ENCODE assay signal across 9 cellular contexts in genomic region chr6:157527471-157527907, GRCh38.
DNase-seq lines count a peak whose midpoint lies in the region; ATAC-seq and TF ChIP-seq lines count a peak whose summit lies in the region.
"Had no signal": no experiment of that assay in that cellular context is flagged by ENCODE, and none has a peak within 500 bp of the region (broad histone marks: within the 10 kb centered on the region; RNA-seq: fewer than 3 reads in every experiment).

No MANE protein-coding gene starts in this region.

- BruUV-seq in PC-3 (replicated peaks; lab: Mats Ljungman, UMichigan): no TSS peak

- no peak overlapping the region for H3K4me3 ChIP-seq in adrenal gland
- H3K4me3 ChIP-seq in PC-3 (ENCODE audit: low read length): no peak overlapping the region
- H3K4me3 ChIP-seq in hepatocyte: no peak overlapping the region

- H3K27me3 ChIP-seq in adrenal gland: no peaks in the 10 kb centered on the region
- H3K27me3 ChIP-seq in PC-3 (ENCODE audit: low read length): no peaks in the 10 kb centered on the region
- H3K27me3 ChIP-seq in hepatocyte: no peaks in the 10 kb centered on the region

- CTCF ChIA-PET in PC-3 (lab: Charles Lee): interaction anchor here (0.6 kb wide), 1 partner anchor 1647 kb away, joined by 3 read pairs; no protein-coding TSS in a partner anchor

- peak overlapping the region in 2 of 5 donors; percentile 27 to 38 for H3K27ac ChIP-seq in adrenal gland
- no peak overlapping the region for H3K27ac ChIP-seq in PC-3 (ENCODE audit: low read length)
- H3K27ac ChIP-seq in hepatocyte: no peak overlapping the region

- H3K4me3 Mint-ChIP-seq in mesothelial cell of epicardium: no peak overlapping the region
- H3K4me3 Mint-ChIP-seq: activated naive CD8-positive, alpha-beta T cell had no signal

- H3K79me2 ChIP-seq in PC-3 (ENCODE audit: low read length): no peaks in the 10 kb centered on the region
- H3K79me2 ChIP-seq in hepatocyte: no peaks in the 10 kb centered on the region

- no peak overlapping the region for H3K9ac ChIP-seq in PC-3 (ENCODE audit: low read length)

- intact Hi-C loops in adrenal gland (cut with DNase I): no loop called here
- intact Hi-C loops in PC-3 (cut with micrococcal nuclease): no loop called here

- H3K9me3 ChIP-seq in adrenal gland (replicated peaks in 1 of 3) (no peaks in the 10 kb centered on the region), PC-3 (ENCODE audit: low read length) (no peaks in the 10 kb centered on the region), hepatocyte (ENCODE audit: low read depth) (no peaks in the 10 kb centered on the region)

- H2AFZ ChIP-seq in PC-3 (ENCODE audit: low read length): no peak overlapping the region
- H2AFZ ChIP-seq in hepatocyte: no peak overlapping the region

- no peaks in the 10 kb centered on the region for H3F3A ChIP-seq in PC-3 (ENCODE audit: low read length, unreplicated experiment)

- no peaks in the 10 kb centered on the region for H3K36me3 Mint-ChIP-seq in mesothelial cell of epicardium
- H3K36me3 Mint-ChIP-seq: activated naive CD8-positive, alpha-beta T cell had no signal

- H3K4me1 Mint-ChIP-seq in mesothelial cell of epicardium: peaks cover 15% of the 10 kb centered on the region

- POLR2A ChIA-PET in PC-3 (lab: Charles Lee; ENCODE audit: unreplicated experiment): no interaction called here

- DNase-seq in adrenal gland: peak in 4 of 7 donors; percentile 15 to 56 (median 41)
- DNase-seq in omental fat pad (ENCODE audit: low spot score): no peak
- no peak for DNase-seq in PC-3
- no peak for DNase-seq in mesothelial cell of epicardium (ENCODE audit: low spot score in 2 of 2, unreplicated experiment in 2 of 2)
- no peak for DNase-seq in hepatocyte (ENCODE audit: low spot score)
- no peak for DNase-seq in NCI-H2029 (lab: John Stamatoyannopoulos, UW)

- H3K4me2 ChIP-seq in PC-3 (ENCODE audit: low read length) (no peak overlapping the region), hepatocyte (no peak overlapping the region)

- TF ChIP-seq POLR2A in adrenal gland (IDR thresholded peaks at IDR 0.05): no peak

- H3K36me3 ChIP-seq in adrenal gland (replicated peaks in 1 of 2) (no peaks in the 10 kb centered on the region), PC-3 (ENCODE audit: low read depth, low read length) (no peaks in the 10 kb centered on the region), hepatocyte (replicated peaks; ENCODE audit: insufficient read depth, low read depth) (no peaks in the 10 kb centered on the region)

- H4K20me1 ChIP-seq in PC-3 (ENCODE audit: low read length): no peaks in the 10 kb centered on the region
- H4K20me1 ChIP-seq in hepatocyte (ENCODE audit: insufficient read depth, poor library complexity, severe bottlenecking): no peaks in the 10 kb centered on the region

- no peaks in the 10 kb centered on the region for H3K9me2 ChIP-seq in PC-3 (replicated peaks; ENCODE audit: low read length)
- H3K9me2 ChIP-seq in hepatocyte (replicated peaks; ENCODE audit: insufficient read depth): no peaks in the 10 kb centered on the region

- H3K9me3 Mint-ChIP-seq in mesothelial cell of epicardium: no peaks in the 10 kb centered on the region

- peaks cover 3 to 5% of the 10 kb centered on the region in 2 donors for H3K4me1 ChIP-seq in adrenal gland (replicated peaks in 1 of 2)
- no peaks in the 10 kb centered on the region for H3K4me1 ChIP-seq in PC-3 (ENCODE audit: insufficient read depth, low read length)
- peaks cover 29% of the 10 kb centered on the region for H3K4me1 ChIP-seq in hepatocyte (ENCODE audit: insufficient read depth)

- TF ChIP-seq CTCF in adrenal gland (IDR thresholded peaks at IDR 0.05): no peak
- TF ChIP-seq CTCF in omental fat pad (IDR thresholded peaks at IDR 0.05): no peak
- TF ChIP-seq CTCF in PC-3 (conservative IDR thresholded peaks at IDR 0.05; ENCODE audit: low read depth, low read length): no peak
- TF ChIP-seq CTCF in mesothelial cell of epicardium (IDR thresholded peaks at IDR 0.05; ENCODE audit: unreplicated experiment): no peak
- TF ChIP-seq CTCF in hepatocyte (IDR thresholded peaks at IDR 0.05; ENCODE audit: poor library complexity): no peak

- H3K27ac Mint-ChIP-seq in mesothelial cell of epicardium: no peak overlapping the region

- peak; percentile 77 for ATAC-seq in GM18858 (IDR thresholded peaks at IDR 0.05; ENCODE audit: unreplicated experiment)
- ATAC-seq in HG02981 (IDR thresholded peaks at IDR 0.05; ENCODE audit: unreplicated experiment): peak; percentile 90
- peak; percentile 43 for ATAC-seq in omental fat pad (ENCODE audit: low FRiP score)
- no peak for ATAC-seq in PC-3

- no peaks in the 10 kb centered on the region for H3K27me3 Mint-ChIP-seq in mesothelial cell of epicardium (ENCODE audit: low read depth)
- H3K27me3 Mint-ChIP-seq: activated naive CD8-positive, alpha-beta T cell had no signal

- 52 to 55% (median 54%) methylated on average over 4 of the region's 4 CpGs for WGBS in adrenal gland, 4 donors
- 85% methylated on average over 4 of the region's 4 CpGs for WGBS in hepatocyte (ENCODE audit: low lambda C conversion rate, missing lambda C conversion rate)

Comparison
In these comparisons a context has a peak if more than half of its experiments do, and no peak if none do; other contexts are left out.
1. DNase-seq: peak in adrenal gland (4 of 7); none in omental fat pad (single experiment), PC-3 (single experiment), mesothelial cell of epicardium (0 of 2), hepatocyte (single experiment) and NCI-H2029 (single experiment).